28 cellular contexts compared by ENCODE assay signal in genomic region chr12:30836656-30837445, GRCh38.
"Had no signal": no experiment of that assay in that cellular context is flagged by ENCODE, and none has a peak within 500 bp of the region (broad histone marks: within the 10 kb centered on the region; RNA-seq: fewer than 3 reads in every experiment).

No MANE protein-coding gene starts in this region.

- H3K27ac ChIP-seq: colonic mucosa, heart right ventricle, left ventricle myocardium inferior, pancreas, prostate gland, skin epidermis, thyroid gland, upper lobe of left lung, vagina, VCaP had no signal

- H3K27me3 ChIP-seq: colonic mucosa, pancreas, thyroid gland, upper lobe of left lung, vagina had no signal

- H3K36me3 ChIP-seq: colonic mucosa, heart right ventricle, left ventricle myocardium inferior, pancreas, prostate gland, thyroid gland, upper lobe of left lung, vagina had no signal

- DNase-seq: activated CD4-positive, alpha-beta T cell treated with anti-CD3 and anti-CD28 coated beads for 4 hours; activated CD4-positive, alpha-beta T cell treated with anti-CD3 and anti-CD28 coated beads, Interleukin-2, amount 50 U/mL, for 4 hours; activated naive CD4-positive, alpha-beta T cell; activated T-cell treated with anti-CD3 and anti-CD28 coated beads for 4 hours; activated T-cell treated with anti-CD3 and anti-CD28 coated beads, Interleukin-2, amount 50 U/mL, for 72 hours; cerebellar nuclear complex; colonic mucosa; effector CD8-positive, alpha-beta T cell; foreskin melanocyte; heart right ventricle; left ventricle myocardium inferior; naive thymus-derived CD4-positive, alpha-beta T cell; pancreas; retina; stimulated activated CD4-positive, alpha-beta T cell treated with anti-CD3 and anti-CD28 coated beads, Interleukin-4, amount 100 ng/mL, for 4 hours; stimulated activated CD8-positive, alpha-beta memory T cell treated with anti-CD3 and anti-CD28 coated beads, Interleukin-4, amount 100 ng/mL, for 48 hours; stimulated activated naive CD8-positive, alpha-beta T cell treated with anti-CD3 and anti-CD28 coated beads, Interleukin-15, amount 100 ng/mL, for 72 hours; T-helper 9 cell; thyroid gland; upper lobe of left lung had no signal

- H3K36me3 Mint-ChIP-seq: activated naive CD4-positive, alpha-beta T cell treated with anti-CD3 and anti-CD28 coated beads, Interleukin-2, amount 50 U/mL, for 72 hours; mesothelial cell of epicardium; naive thymus-derived CD4-positive, alpha-beta T cell; stimulated activated memory B cell treated with anti-CD40 and anti-IgM and Interleukin-4, amounts not matched to agents 10 μg/mL and 1 μg/mL and 100 μg/mL, for 72 hours had no signal

- H3K4me3 ChIP-seq: colonic mucosa, heart right ventricle, left ventricle myocardium inferior, pancreas, prostate gland, skin epidermis, thyroid gland, upper lobe of left lung, vagina had no signal

- H3K9me3 Mint-ChIP-seq: activated naive CD4-positive, alpha-beta T cell treated with anti-CD3 and anti-CD28 coated beads, Interleukin-2, amount 50 U/mL, for 72 hours; stimulated activated naive CD8-positive, alpha-beta T cell treated with anti-CD3 and anti-CD28 coated beads, Interleukin-15, amount 100 ng/mL, for 72 hours had no signal

- H3K4me1 Mint-ChIP-seq: mesothelial cell of epicardium; naive thymus-derived CD4-positive, alpha-beta T cell; stimulated activated memory B cell treated with anti-CD40 and anti-IgM and Interleukin-4, amounts not matched to agents 10 μg/mL and 1 μg/mL and 100 μg/mL, for 72 hours; stimulated activated naive CD8-positive, alpha-beta T cell treated with anti-CD3 and anti-CD28 coated beads, Interleukin-15, amount 100 ng/mL, for 72 hours had no signal

- H3K27ac Mint-ChIP-seq: activated naive CD4-positive, alpha-beta T cell treated with anti-CD3 and anti-CD28 coated beads, Interleukin-2, amount 50 U/mL, for 72 hours; activated T-cell treated with anti-CD3 and anti-CD28 coated beads, Interleukin-2, amount 50 U/mL, for 72 hours; mesothelial cell of epicardium; naive thymus-derived CD4-positive, alpha-beta T cell; stimulated activated memory B cell treated with anti-CD40 and anti-IgM and Interleukin-4, amounts not matched to agents 10 μg/mL and 1 μg/mL and 100 μg/mL, for 72 hours; stimulated activated naive CD8-positive, alpha-beta T cell treated with anti-CD3 and anti-CD28 coated beads, Interleukin-15, amount 100 ng/mL, for 72 hours had no signal

- H3K9me3 ChIP-seq: colonic mucosa, heart right ventricle, left ventricle myocardium inferior, pancreas, prostate gland, thyroid gland, upper lobe of left lung, vagina had no signal

- H3K4me1 ChIP-seq: colonic mucosa, heart right ventricle, left ventricle myocardium inferior, pancreas, prostate gland, thyroid gland, upper lobe of left lung, vagina had no signal

- H3K4me3 Mint-ChIP-seq: activated T-cell treated with anti-CD3 and anti-CD28 coated beads, Interleukin-2, amount 50 U/mL, for 72 hours; mesothelial cell of epicardium; naive thymus-derived CD4-positive, alpha-beta T cell; stimulated activated memory B cell treated with anti-CD40 and anti-IgM and Interleukin-4, amounts not matched to agents 10 μg/mL and 1 μg/mL and 100 μg/mL, for 72 hours; stimulated activated naive CD8-positive, alpha-beta T cell treated with anti-CD3 and anti-CD28 coated beads, Interleukin-15, amount 100 ng/mL, for 72 hours had no signal

- ATAC-seq: activated naive CD4-positive, alpha-beta T cell treated with anti-CD3 and anti-CD28 coated beads, Interleukin-2, amount 50 U/mL, for 72 hours; activated T-cell treated with anti-CD3 and anti-CD28 coated beads, Interleukin-2, amount 50 U/mL, for 72 hours; heart right ventricle; naive thymus-derived CD4-positive, alpha-beta T cell; pancreas; sciatic nerve; stimulated activated memory B cell treated with anti-CD40 and anti-IgM and Interleukin-4, amounts not matched to agents 10 μg/mL and 1 μg/mL and 100 μg/mL, for 72 hours; stimulated activated naive CD8-positive, alpha-beta T cell treated with anti-CD3 and anti-CD28 coated beads, Interleukin-15, amount 100 ng/mL, for 72 hours had no signal
